ENCODE assay signal across 8 cellular contexts in genomic region chr1:155979525-155980343, GRCh38. TPM values are rescaled to one million over a fixed set of nuclear protein-coding genes. Genes with fewer than 3 reads are reported as not detected.
A peak's percentile ranks its signal among the peaks of the same experiment; 100 is the strongest.
DNase-seq lines count a peak whose midpoint lies in the region; ATAC-seq and TF ChIP-seq lines count a peak whose summit lies in the region.

No MANE protein-coding gene starts in this region.

- intact Hi-C loops in OCI-LY7 (cut with micrococcal nuclease; ENCODE audit: unreplicated experiment): loop anchor here (2.0 kb wide), 1 partner anchor 41 kb away; no protein-coding TSS in a partner anchor
- intact Hi-C loops in naive thymus-derived CD4-positive, alpha-beta T cell (cut with micrococcal nuclease): loop anchor here (1.0 to 5.0 kb wide), 9 partner anchors 10 to 292 kb away; partner anchors contain the start of genes DAP3 (in 1 of the 2), KHDC4 (in 1 of the 2), LAMTOR2 (in 1 of the 2) and RIT1 (in 1 of the 2)

- peak overlapping the region; percentile 94 for H3K27ac ChIP-seq in OCI-LY7 (ENCODE audit: low read depth, low read length, poor library complexity, severe bottlenecking)
- H3K27ac ChIP-seq in ectodermal cell (ENCODE audit: insufficient read depth, low read depth, low read length, poor library complexity, severe bottlenecking): peak overlapping the region; percentile 92
- H3K27ac ChIP-seq in naive thymus-derived CD4-positive, alpha-beta T cell (ENCODE audit: low read depth, low read length): peak overlapping the region; percentile 90

- no peaks in the 10 kb centered on the region for H3K27me3 ChIP-seq in ectodermal cell (ENCODE audit: control insufficient read depth, insufficient read depth, low read length, poor library complexity, severe bottlenecking)
- no peaks in the 10 kb centered on the region for H3K27me3 ChIP-seq in naive thymus-derived CD4-positive, alpha-beta T cell (ENCODE audit: control insufficient read depth in 2 of 2, insufficient read depth in 2 of 2, low read length in 2 of 2)

- CTCF ChIA-PET in OCI-LY7 (lab: Charles Lee; ENCODE audit: unreplicated experiment): interaction anchor here (1.6 kb wide), 1 partner anchor 34 kb away, joined by 3 read pairs; no protein-coding TSS in a partner anchor
- CTCF ChIA-PET in naive thymus-derived CD4-positive, alpha-beta T cell (lab: Charles Lee): interaction anchor here (1.7 to 5.4 kb wide), 3 partner anchors 10 to 40 kb away, joined by 4 to 39 read pairs (median 5); no protein-coding TSS in a partner anchor

- peaks cover 15% of the 10 kb centered on the region for H4K20me1 ChIP-seq in OCI-LY7 (ENCODE audit: insufficient read depth, low read length)

- POLR2A ChIA-PET in OCI-LY7 (lab: Charles Lee): interaction anchor here (0.5 to 4.2 kb wide), 10 partner anchors 10 to 172 kb away, joined by 3 to 34 read pairs (median 4); partner anchors contain the start of gene KHDC4
- POLR2A ChIA-PET in naive thymus-derived CD4-positive, alpha-beta T cell (lab: Charles Lee): interaction anchor here (1.1 to 10.1 kb wide), 8 partner anchors 9 to 45 kb away, joined by 3 to 144 read pairs (median 33); partner anchors contain the start of genes KHDC4 and RXFP4

- peak overlapping the region; percentile 77 to 96 (median 93) for H3K27ac Mint-ChIP-seq in naive thymus-derived CD4-positive, alpha-beta T cell

- H2AFZ ChIP-seq in OCI-LY7 (ENCODE audit: low read length): no peak overlapping the region

- no TSS peak for BruUV-seq in OCI-LY7 (replicated peaks; lab: Mats Ljungman, UMichigan)

- no peak for ATAC-seq in naive thymus-derived CD4-positive, alpha-beta T cell
- no peak for ATAC-seq in GM21723 (IDR thresholded peaks at IDR 0.05; ENCODE audit: unreplicated experiment)
- ATAC-seq in HG02623 (IDR thresholded peaks at IDR 0.05; ENCODE audit: unreplicated experiment): no peak

- peaks cover 0 to 26% (median 5%) of the 10 kb centered on the region in 5 donors for H3K36me3 Mint-ChIP-seq in naive thymus-derived CD4-positive, alpha-beta T cell

- TF ChIP-seq CTCF in GM12864 (IDR thresholded peaks at IDR 0.05; ENCODE audit: low read depth, low read length, missing control alignments): no peak
- 0 out of 2 replicates have a peak, but pooled peaks have one; percentile 5 for TF ChIP-seq CTCF in OCI-LY7 (conservative IDR thresholded peaks at IDR 0.05; ENCODE audit: low read length)

- H3K4me1 Mint-ChIP-seq in naive thymus-derived CD4-positive, alpha-beta T cell: peaks cover 56 to 78% (median 68%) of the 10 kb centered on the region in 7 donors

- peaks cover 0 to 4% (median 0%) of the 10 kb centered on the region in 11 donors for H3K9me3 Mint-ChIP-seq in naive thymus-derived CD4-positive, alpha-beta T cell

- no peaks in the 10 kb centered on the region for H3K27me3 Mint-ChIP-seq in naive thymus-derived CD4-positive, alpha-beta T cell

- peaks cover 76% of the 10 kb centered on the region for H3K79me2 ChIP-seq in OCI-LY7 (ENCODE audit: insufficient read depth, low read depth, low read length)

- peaks cover 68% of the 10 kb centered on the region for H3K4me1 ChIP-seq in OCI-LY7 (ENCODE audit: insufficient read depth, low read length, poor library complexity, severe bottlenecking)
- peaks cover 25% of the 10 kb centered on the region for H3K4me1 ChIP-seq in ectodermal cell (ENCODE audit: control insufficient read depth, insufficient read depth, low read length)
- peaks cover 42 to 59% of the 10 kb centered on the region in 2 donors for H3K4me1 ChIP-seq in naive thymus-derived CD4-positive, alpha-beta T cell (ENCODE audit: control insufficient read depth in 2 of 2, insufficient read depth in 2 of 2, low read length in 2 of 2)

- no peaks in the 10 kb centered on the region for H3K9me2 ChIP-seq in OCI-LY7 (ENCODE audit: insufficient read depth, low read length)

- H3K9me3 ChIP-seq in OCI-LY7 (ENCODE audit: low read length) (no peaks in the 10 kb centered on the region), ectodermal cell (ENCODE audit: control insufficient read depth, low read length) (no peaks in the 10 kb centered on the region)
- H3K9me3 ChIP-seq in naive thymus-derived CD4-positive, alpha-beta T cell (ENCODE audit: control insufficient read depth in 2 of 3, low read length in 3 of 3): no peaks in the 10 kb centered on the region

- no peak for DNase-seq in GM12864 (ENCODE audit: low read depth)
- DNase-seq in OCI-LY7 (ENCODE audit: low spot score): peak; percentile 81
- no peak for DNase-seq in naive thymus-derived CD4-positive, alpha-beta T cell
- DNase-seq in NCI-H1694 treated with DMSO at 0.1 percent for 48 hours (lab: John Stamatoyannopoulos, UW): no peak
- no peak for DNase-seq in DMS114 treated with DMSO at 0.1 percent for 48 hours (lab: John Stamatoyannopoulos, UW; ENCODE audit: unreplicated experiment)

- H3K4me3 ChIP-seq in GM12864 (ENCODE audit: low read depth, low read length) (peak overlapping the region; percentile 88), OCI-LY7 (ENCODE audit: low read depth, low read length, poor library complexity, severe bottlenecking) (peak overlapping the region; percentile 85), ectodermal cell (ENCODE audit: insufficient read depth, low read depth, low read length) (peak overlapping the region; percentile 61)
- H3K4me3 ChIP-seq in naive thymus-derived CD4-positive, alpha-beta T cell (ENCODE audit: low read length): peak overlapping the region; percentile 74

- peak overlapping the region; percentile 89 to 98 (median 94) for H3K4me3 Mint-ChIP-seq in naive thymus-derived CD4-positive, alpha-beta T cell

- H3K36me3 ChIP-seq in OCI-LY7 (ENCODE audit: insufficient read depth, low read length) (peaks cover 21% of the 10 kb centered on the region; the same call in 1 of the 2 replicates), ectodermal cell (ENCODE audit: control insufficient read depth, insufficient read depth, low read length) (no peaks in the 10 kb centered on the region)
- peaks cover 0 to 23% (median 0%) of the 10 kb centered on the region in 3 experiments for H3K36me3 ChIP-seq in naive thymus-derived CD4-positive, alpha-beta T cell (ENCODE audit: control insufficient read depth in 2 of 3, insufficient read depth in 3 of 3, low read length in 3 of 3)

- 63 to 70% methylated on average over 5 of the region's 5 CpGs for WGBS in ectodermal cell, 2 experiments

- H3K4me2 ChIP-seq in OCI-LY7 (ENCODE audit: low read length): peak overlapping the region; percentile 94

RNA-seq across cellular contexts. Expression of gene ARHGEF2, which starts 1.4 kb away (rescaled TPM):
- 78.8 and 106 TPM in 2 replicates for total RNA-seq in OCI-LY7 (2014; rRNA removed; shearing (Covaris generic))
- total RNA-seq in OCI-LY7 (2022): 133 and 139 TPM in 2 replicates
- polyA plus RNA-seq in ectodermal cell (2013, experiment 1 of 4): 101 TPM
- 103 TPM for polyA plus RNA-seq in ectodermal cell (2013, experiment 2 of 4)
- polyA plus RNA-seq in ectodermal cell (2013, experiment 3 of 4): 75.5 TPM
- polyA plus RNA-seq in ectodermal cell (2013, experiment 4 of 4): 93.8 TPM
- 100 to 1,000 TPM; 108 to 236 (median 182) TPM for total RNA-seq in naive thymus-derived CD4-positive, alpha-beta T cell
- polyA plus RNA-seq in naive thymus-derived CD4-positive, alpha-beta T cell: 10 to 100 TPM; 17.0 to 28.5 TPM

RNA-seq across cellular contexts. Expression of gene RXFP4, which starts 38.3 kb away (rescaled TPM):
- 3.0 TPM in 1 of 2 replicates, not detected in the other for total RNA-seq in OCI-LY7 (2014; rRNA removed; shearing (Covaris generic))
- total RNA-seq in OCI-LY7 (2022): 0.34 TPM in 1 of 2 replicates, not detected in the other
- polyA plus RNA-seq in ectodermal cell (2013, experiment 1 of 4): not detected
- not detected for polyA plus RNA-seq in ectodermal cell (2013, experiment 2 of 4)
- polyA plus RNA-seq in ectodermal cell (2013, experiment 3 of 4): not detected
- polyA plus RNA-seq in ectodermal cell (2013, experiment 4 of 4): not detected
- total RNA-seq in naive thymus-derived CD4-positive, alpha-beta T cell: not detected
- 1 to 10 TPM in 1 of 2 donors, under 1 TPM in 1; 0.60 to 1.3 TPM for polyA plus RNA-seq in naive thymus-derived CD4-positive, alpha-beta T cell

RNA-seq across cellular contexts. Expression of gene SSR2, which starts 41.0 kb away (rescaled TPM):
- total RNA-seq in OCI-LY7 (2014; rRNA removed; shearing (Covaris generic)): 109 and 147 TPM in 2 replicates
- total RNA-seq in OCI-LY7 (2022): 153 and 157 TPM in 2 replicates
- 291 TPM for polyA plus RNA-seq in ectodermal cell (2013, experiment 1 of 4)
- 312 TPM for polyA plus RNA-seq in ectodermal cell (2013, experiment 2 of 4)
- polyA plus RNA-seq in ectodermal cell (2013, experiment 3 of 4): 261 TPM
- 314 TPM for polyA plus RNA-seq in ectodermal cell (2013, experiment 4 of 4)
- 100 to 1,000 TPM; 207 to 278 (median 256) TPM for total RNA-seq in naive thymus-derived CD4-positive, alpha-beta T cell
- 100 to 1,000 TPM; 366 to 393 TPM for polyA plus RNA-seq in naive thymus-derived CD4-positive, alpha-beta T cell

RNA-seq across cellular contexts. Expression of gene KHDC4, which starts 45.5 kb away (rescaled TPM):
- 84.6 and 88.9 TPM in 2 replicates for total RNA-seq in OCI-LY7 (2014; rRNA removed; shearing (Covaris generic))
- 121 and 127 TPM in 2 replicates for total RNA-seq in OCI-LY7 (2022)
- polyA plus RNA-seq in ectodermal cell (2013, experiment 1 of 4): 76.7 TPM
- 72.3 TPM for polyA plus RNA-seq in ectodermal cell (2013, experiment 2 of 4)
- 59.3 TPM for polyA plus RNA-seq in ectodermal cell (2013, experiment 3 of 4)
- polyA plus RNA-seq in ectodermal cell (2013, experiment 4 of 4): 68.1 TPM
- 100 to 1,000 TPM in 2 of 5 experiments, 10 to 100 TPM in 3; 64.6 to 117 (median 79.8) TPM for total RNA-seq in naive thymus-derived CD4-positive, alpha-beta T cell
- polyA plus RNA-seq in naive thymus-derived CD4-positive, alpha-beta T cell: 1 to 10 TPM; 8.1 to 9.3 TPM
